13 cellular contexts compared by ENCODE assay signal in genomic region chr18:63207825-63208224, GRCh38.
DNase-seq lines count a peak whose midpoint lies in the region; ATAC-seq and TF ChIP-seq lines count a peak whose summit lies in the region.
"Had no signal": no experiment of that assay in that cellular context is flagged by ENCODE, and none has a peak within 500 bp of the region (broad histone marks: within the 10 kb centered on the region; RNA-seq: fewer than 3 reads in every experiment).

No MANE protein-coding gene starts in this region.

- ATAC-seq in HG02798 (IDR thresholded peaks at IDR 0.05; ENCODE audit: poor library complexity, unreplicated experiment) (no peak), GM21576 (IDR thresholded peaks at IDR 0.05; ENCODE audit: unreplicated experiment) (no peak)

- H3K4me1 Mint-ChIP-seq in CD4-positive, alpha-beta memory T cell, result peaks cover 79 to 97% (median 89%) of the 10 kb centered on the region in 4 donors
- peaks cover 91% of the 10 kb centered on the region for H3K4me1 Mint-ChIP-seq in activated naive CD8-positive, alpha-beta T cell treated with anti-CD3 and anti-CD28 coated beads for 36 hours

- H3K27ac Mint-ChIP-seq in CD4-positive, alpha-beta memory T cell, result peak overlapping the region; percentile 66 to 97 (median 89)
- H3K27ac Mint-ChIP-seq in activated naive CD8-positive, alpha-beta T cell treated with anti-CD3 and anti-CD28 coated beads for 36 hours, result peak overlapping the region; percentile 94

- H3K4me3 Mint-ChIP-seq in CD4-positive, alpha-beta memory T cell, result peak overlapping the region; percentile 72 to 89 (median 85)
- peak overlapping the region; percentile 85 for H3K4me3 Mint-ChIP-seq in activated naive CD8-positive, alpha-beta T cell treated with anti-CD3 and anti-CD28 coated beads for 36 hours
- H3K4me3 Mint-ChIP-seq: neural progenitor cell had no signal

- CTCF ChIA-PET in CD4-positive, alpha-beta memory T cell (lab: Charles Lee; ENCODE audit: partially characterized antibody), result interaction anchor here (0.6 to 3.7 kb wide), 5 partner anchors 11 to 110 kb away, joined by 3 to 19 read pairs (median 4); no protein-coding TSS in a partner anchor
- CTCF ChIA-PET in HEK293T (lab: Yijun Ruan, JAX), result interaction anchor here (0.6 kb wide), 1 partner anchor 376 kb away, joined by 3 read pairs; no protein-coding TSS in a partner anchor

- H3K4me3 ChIP-seq in CD4-positive, alpha-beta memory T cell (ENCODE audit: low read length in 2 of 2), result no peak overlapping the region
- H3K4me3 ChIP-seq: neural progenitor cell had no signal

- intact Hi-C loops in CD4-positive, alpha-beta memory T cell (cut with micrococcal nuclease), result no loop called here

- H3K9me3 Mint-ChIP-seq in CD4-positive, alpha-beta memory T cell, result peaks cover 0 to 2% (median 0%) of the 10 kb centered on the region in 8 donors
- H3K9me3 Mint-ChIP-seq in activated naive CD8-positive, alpha-beta T cell treated with anti-CD3 and anti-CD28 coated beads for 36 hours, result no peaks in the 10 kb centered on the region
- H3K9me3 Mint-ChIP-seq: neural progenitor cell had no signal

- H3K9me3 ChIP-seq in CD4-positive, alpha-beta memory T cell (ENCODE audit: control insufficient read depth in 1 of 2, low read length in 2 of 2), result no peaks in the 10 kb centered on the region

- no peak for DNase-seq in CD4-positive, alpha-beta memory T cell
- peak; percentile 63 for DNase-seq in DMS79 treated with DMSO at 0.1 percent for 48 hours (lab: John Stamatoyannopoulos, UW)
- peak; percentile 56 for DNase-seq in NCI-H345 (lab: John Stamatoyannopoulos, UW)
- DNase-seq in activated naive CD8-positive, alpha-beta T cell treated with anti-CD3 and anti-CD28 coated beads for 36 hours, result no peak
- DNase-seq in SW 1271 (lab: John Stamatoyannopoulos, UW), result no peak
- no peak for DNase-seq in HEK293T (ENCODE audit: extremely low spot score)
- DNase-seq: central memory CD4-positive, alpha-beta T cell; HCEC 1CT; islet precursor cell; SIG-M5 had no signal

- H3K36me3 ChIP-seq in CD4-positive, alpha-beta memory T cell (ENCODE audit: insufficient read depth, low read length), result no peaks in the 10 kb centered on the region
- H3K36me3 ChIP-seq: neural progenitor cell had no signal

- no peaks in the 10 kb centered on the region for H3K27me3 Mint-ChIP-seq in CD4-positive, alpha-beta memory T cell
- no peaks in the 10 kb centered on the region for H3K27me3 Mint-ChIP-seq in activated naive CD8-positive, alpha-beta T cell treated with anti-CD3 and anti-CD28 coated beads for 36 hours

- POLR2A ChIA-PET in CD4-positive, alpha-beta memory T cell (lab: Charles Lee; ENCODE audit: partially characterized antibody), result interaction anchor here (0.9 to 5.1 kb wide), 14 partner anchors 9 to 685 kb away, joined by 3 to 31 read pairs (median 4); partner anchors contain the start of genes BCL2 and ZCCHC2
- POLR2A ChIA-PET in HEK293T (lab: Yijun Ruan, JAX), result no interaction called here

- no peaks in the 10 kb centered on the region for H3K27me3 ChIP-seq in CD4-positive, alpha-beta memory T cell (ENCODE audit: insufficient read depth, low read length)
- H3K27me3 ChIP-seq: neural progenitor cell had no signal

- H3K36me3 Mint-ChIP-seq in CD4-positive, alpha-beta memory T cell, result peaks cover 23 to 25% of the 10 kb centered on the region in 2 donors
- H3K36me3 Mint-ChIP-seq in activated naive CD8-positive, alpha-beta T cell treated with anti-CD3 and anti-CD28 coated beads for 36 hours, result peaks cover 67% of the 10 kb centered on the region
- H3K36me3 Mint-ChIP-seq: neural progenitor cell had no signal

- H3K27ac ChIP-seq in CD4-positive, alpha-beta memory T cell (ENCODE audit: low read depth, low read length), result no peak overlapping the region
- H3K27ac ChIP-seq: neural progenitor cell had no signal

- H3K4me1 ChIP-seq in CD4-positive, alpha-beta memory T cell (ENCODE audit: insufficient read depth, low read length), result peaks cover 100% of the 10 kb centered on the region
- H3K4me1 ChIP-seq: neural progenitor cell had no signal

TF ChIP-seq in HEK293T, 16 proteins besides CTCF, POLR2A, EP300 and RAD21:
- TF ChIP-seq BHLHE40 (IDR thresholded peaks at IDR 0.05; ENCODE audit: borderline replicate concordance) (no peak), SP1 (IDR thresholded peaks at IDR 0.05) (no peak), PKNOX1 (IDR thresholded peaks at IDR 0.05) (no peak), FOXM1 (IDR thresholded peaks at IDR 0.05; ENCODE audit: borderline replicate concordance) (no peak), CTBP1 (IDR thresholded peaks at IDR 0.05; ENCODE audit: borderline replicate concordance) (no peak), ELF4 (IDR thresholded peaks at IDR 0.05) (no peak), FOXK2 (IDR thresholded peaks at IDR 0.05) (no peak), ZNF384 (IDR thresholded peaks at IDR 0.05) (no peak), HDGF (IDR thresholded peaks at IDR 0.05; ENCODE audit: borderline replicate concordance) (no peak), NFRKB (IDR thresholded peaks at IDR 0.05) (no peak), FOXA1 (IDR thresholded peaks at IDR 0.05) (no peak), SUZ12 (IDR thresholded peaks at IDR 0.05) (no peak), ARNT (IDR thresholded peaks at IDR 0.05) (no peak), L3MBTL2 (conservative IDR thresholded peaks at IDR 0.05) (no peak), LEF1 (IDR thresholded peaks at IDR 0.05; ENCODE audit: borderline replicate concordance) (no peak)
TF ChIP-seq in HEK293T: peak in this region for 0.

Comparison
In these comparisons a context has a peak if more than half of its experiments do, and no peak if none do; other contexts are left out.
1. DNase-seq: peak in DMS79 treated with DMSO at 0.1 percent for 48 hours (single experiment) and NCI-H345 (single experiment); none in CD4-positive, alpha-beta memory T cell (0 of 5), activated naive CD8-positive, alpha-beta T cell treated with anti-CD3 and anti-CD28 coated beads for 36 hours (single experiment), SW 1271 (0 of 2) and HEK293T (single experiment).